Comparison of ENCODE assay signal across 21 cellular contexts in the genomic region with DNA sequence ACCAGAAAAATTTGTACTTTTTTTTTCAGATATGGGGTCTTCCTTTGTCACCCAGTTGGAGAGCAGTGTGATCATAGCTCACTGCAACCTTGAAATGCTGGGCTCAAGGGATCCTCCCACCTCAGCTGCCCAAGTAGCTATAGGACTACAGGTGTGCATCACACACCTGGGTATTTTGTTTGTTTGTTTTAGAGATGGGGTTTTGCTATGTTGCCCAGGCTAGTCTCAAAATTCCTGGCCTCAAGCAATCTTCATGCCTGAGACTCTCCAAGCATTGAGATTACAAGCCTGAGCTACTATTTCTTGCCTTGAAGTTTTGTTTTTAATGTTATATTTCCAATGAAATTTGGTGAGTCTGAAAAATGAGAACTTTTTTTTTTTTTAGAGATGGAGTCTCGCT.
"Had no signal": no experiment of that assay in that cellular context is flagged by ENCODE, and none has a peak within 500 bp of the region (broad histone marks: within the 10 kb centered on the region; RNA-seq: fewer than 3 reads in every experiment).

No MANE protein-coding gene starts in this region.

- H3K27me3 ChIP-seq: esophagus muscularis mucosa, gastroesophageal sphincter, heart left ventricle, right lobe of liver, thyroid gland had no signal

- H3K4me3 ChIP-seq: esophagus muscularis mucosa, gastroesophageal sphincter, heart left ventricle, right lobe of liver, skin epidermis, thyroid gland had no signal

- H3K4me1 ChIP-seq: gastroesophageal sphincter, heart left ventricle, parathyroid adenoma, right lobe of liver, thyroid gland had no signal

- H3K79me2 ChIP-seq: parathyroid adenoma had no signal

- H2AFZ ChIP-seq: parathyroid adenoma had no signal

- ATAC-seq: activated T-cell treated with anti-CD3 and anti-CD28 coated beads, Interleukin-2, amount 50 U/mL, for 4 hours; gastroesophageal sphincter; heart left ventricle; left cardiac atrium; right lobe of liver had no signal

- FAIRE-seq: astrocyte, colon had no signal

- DNase-seq: activated CD4-positive, alpha-beta T cell treated with anti-CD3 and anti-CD28 coated beads for 4 hours; activated CD4-positive, alpha-beta T cell treated with anti-CD3 and anti-CD28 coated beads, Interleukin-2, amount 50 U/mL, for 48 hours; activated CD4-positive, CD25-positive, alpha-beta regulatory T cell; activated CD8-positive, alpha-beta memory T cell treated with anti-CD3 and anti-CD28 coated beads, Interleukin-2, amount 50 U/mL, for 48 hours; activated naive CD4-positive, alpha-beta T cell treated with Interleukin-2 at 50 U/mL for 16 hours; activated naive CD8-positive, alpha-beta T cell treated with anti-CD3 and anti-CD28 coated beads for 36 hours; activated T-cell treated with anti-CD3 and anti-CD28 coated beads, Interleukin-2, amount 50 U/mL, for 4 hours; effector memory CD4-positive, alpha-beta T cell; heart left ventricle; left cardiac atrium; nephron progenitor cell; right lobe of liver; stimulated activated CD4-positive, alpha-beta T cell treated with anti-CD3 and anti-CD28 coated beads, Interleukin-1b, Interleukin-23, amount 100 ng/mL, for 48 hours; substantia nigra; thyroid gland had no signal

- H3K9me3 ChIP-seq: esophagus muscularis mucosa, right lobe of liver, thyroid gland had no signal

- H3K9ac ChIP-seq: parathyroid adenoma had no signal

- H3K36me3 ChIP-seq: esophagus muscularis mucosa, gastroesophageal sphincter, heart left ventricle, right lobe of liver, thyroid gland had no signal

- H3K27ac ChIP-seq: esophagus muscularis mucosa, gastroesophageal sphincter, heart left ventricle, parathyroid adenoma, right lobe of liver, skin epidermis, thyroid gland had no signal
